ENCODE assay signal across 15 cellular contexts in the genomic region with DNA sequence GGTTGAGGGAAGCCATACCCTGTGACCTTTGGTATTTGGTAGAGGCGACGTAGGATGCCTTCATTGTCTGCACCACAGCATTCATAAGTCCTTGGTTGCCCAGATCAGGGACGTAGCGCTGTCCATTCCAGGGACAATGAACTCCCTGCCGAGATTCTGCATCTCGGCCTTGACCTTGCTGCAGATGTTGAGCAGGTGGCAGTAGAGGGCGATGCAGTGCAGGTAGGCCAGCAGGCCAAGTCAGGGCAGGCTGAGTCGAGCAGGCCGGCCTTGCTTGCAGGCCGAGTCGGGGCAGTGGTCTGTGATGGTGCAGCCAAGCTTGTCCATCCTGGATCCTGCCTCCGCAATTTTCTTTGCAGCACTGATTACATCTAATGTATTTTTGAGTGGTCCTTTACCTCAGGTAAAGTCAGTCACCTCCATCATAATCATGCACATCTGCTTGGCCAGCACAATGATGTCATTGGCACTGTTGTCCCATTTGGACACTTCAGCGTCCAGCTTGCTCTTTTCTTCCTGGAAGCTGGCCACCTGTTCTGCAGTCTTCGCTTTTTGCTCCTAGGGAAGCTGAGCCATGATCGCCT.
DNase-seq lines count a peak whose midpoint lies in the region; ATAC-seq, FAIRE-seq and TF ChIP-seq lines count a peak whose summit lies in the region.
"Had no signal": no experiment of that assay in that cellular context is flagged by ENCODE, and none has a peak within 500 bp of the region (broad histone marks: within the 10 kb centered on the region; RNA-seq: fewer than 3 reads in every experiment).

No MANE protein-coding gene starts in this region.

- H2AFZ ChIP-seq in IMR-90 (replicated peaks; ENCODE audit: low read length, poor library complexity) (peak overlapping the region; percentile 45), trophoblast cell (ENCODE audit: insufficient read depth, low read length, poor library complexity) (no peak overlapping the region)

- intact Hi-C loops in IMR-90 (cut with micrococcal nuclease), result no loop called here

- H4K12ac ChIP-seq in trophoblast cell (ENCODE audit: low read depth, low read length), result no peak overlapping the region

- no peak overlapping the region for H4K8ac ChIP-seq in IMR-90 (ENCODE audit: low read depth in 2 of 2, low read length in 2 of 2)
- no peak overlapping the region for H4K8ac ChIP-seq in trophoblast cell (ENCODE audit: low read depth, low read length)

- H4K20me1 ChIP-seq in IMR-90 (ENCODE audit: insufficient read depth, low read length), result no peaks in the 10 kb centered on the region

- CTCF ChIA-PET in IMR-90 (lab: Yijun Ruan, JAX), result no interaction called here

- no peak overlapping the region for H2BK12ac ChIP-seq in trophoblast cell (ENCODE audit: low read length)

- no peak overlapping the region for H2BK20ac ChIP-seq in IMR-90 (ENCODE audit: low read depth, low read length)

- H3K27ac ChIP-seq in IMR-90 (ENCODE audit: insufficient read depth, low read length) (no peak overlapping the region), endodermal cell (ENCODE audit: low read depth, low read length) (no peak overlapping the region), trophoblast cell (ENCODE audit: low read depth, low read length) (no peak overlapping the region)
- H3K27ac ChIP-seq: body of pancreas, epithelial cell of prostate had no signal

- H3K9me3 ChIP-seq in IMR-90 (ENCODE audit: control insufficient read depth, insufficient read depth, low read length), result no peaks in the 10 kb centered on the region
- no peaks in the 10 kb centered on the region for H3K9me3 ChIP-seq in endodermal cell (ENCODE audit: control insufficient read depth, low read length)
- peaks cover 7% of the 10 kb centered on the region for H3K9me3 ChIP-seq in trophoblast cell (ENCODE audit: insufficient read depth, low read depth, low read length)
- H3K9me3 ChIP-seq: body of pancreas had no signal

- no peak overlapping the region for H3K9ac ChIP-seq in IMR-90 (ENCODE audit: low read depth, low read length)
- H3K9ac ChIP-seq in endodermal cell (ENCODE audit: extremely low read depth, low read length, poor library complexity, severe bottlenecking), result no peak overlapping the region
- H3K9ac ChIP-seq in trophoblast cell (ENCODE audit: low read length), result no peak overlapping the region

- no peak overlapping the region for H2BK15ac ChIP-seq in IMR-90 (ENCODE audit: low read depth, low read length)

- no peaks in the 10 kb centered on the region for H3K79me2 ChIP-seq in trophoblast cell (ENCODE audit: control insufficient read depth, insufficient read depth, low read length, poor library complexity)

- POLR2A ChIA-PET in IMR-90 (lab: Charles Lee; ENCODE audit: unreplicated experiment), result no interaction called here

- H2AK9ac ChIP-seq in IMR-90 (replicated peaks; ENCODE audit: low read depth, low read length, poor library complexity), result no peak overlapping the region

- dilution Hi-C loops in IMR-90 (cut with HindIII; ENCODE audit: low sequenced_read_pairs, unreplicated experiment), result no loop called here

- no peak overlapping the region for H3K27ac Mint-ChIP-seq in endodermal cell

- 0 out of 2 replicates have a peak overlapping the region, but pooled peaks have one; percentile 3 for H3K4ac ChIP-seq in IMR-90 (ENCODE audit: low read depth, low read length)
- no peak overlapping the region for H3K4ac ChIP-seq in trophoblast cell (ENCODE audit: low read depth, low read length)

- no peaks in the 10 kb centered on the region for H3K36me3 Mint-ChIP-seq in endodermal cell (ENCODE audit: low read depth)

- in situ Hi-C loops in IMR-90 (cut with MboI; ENCODE audit: low sequenced_read_pairs), result no loop called here

- peaks cover 3% of the 10 kb centered on the region for H3K4me1 Mint-ChIP-seq in endodermal cell

- no peak overlapping the region for H3K18ac ChIP-seq in IMR-90 (ENCODE audit: low read depth, low read length)
- no peak overlapping the region for H3K18ac ChIP-seq in trophoblast cell (ENCODE audit: low read length)

- H3K36me3 ChIP-seq in IMR-90 (ENCODE audit: control insufficient read depth, insufficient read depth, low read length) (no peaks in the 10 kb centered on the region), endodermal cell (ENCODE audit: control insufficient read depth, insufficient read depth, low read length) (no peaks in the 10 kb centered on the region), trophoblast cell (ENCODE audit: control insufficient read depth in 1 of 2, insufficient read depth in 2 of 2, low read length in 2 of 2) (no peaks in the 10 kb centered on the region)

- TF ChIP-seq POLR2A in IMR-90 (IDR thresholded peaks at IDR 0.05; ENCODE audit: low read depth, low read length), result no peak

- no peak overlapping the region for H3K23ac ChIP-seq in IMR-90 (ENCODE audit: low read depth, low read length)
- H3K23ac ChIP-seq in trophoblast cell (ENCODE audit: low read length), result no peak overlapping the region

- H3K9me1 ChIP-seq in IMR-90 (ENCODE audit: insufficient read depth, low read length), result no peaks in the 10 kb centered on the region

- no peak for ATAC-seq in IMR-90 (ENCODE audit: low read depth)
- no peak for ATAC-seq in HG03432 (IDR thresholded peaks at IDR 0.05; ENCODE audit: unreplicated experiment)
- ATAC-seq: body of pancreas had no signal

- TF ChIP-seq CTCF in IMR-90 (conservative IDR thresholded peaks at IDR 0.05; ENCODE audit: low read depth, low read length) (no peak), endodermal cell (conservative IDR thresholded peaks at IDR 0.05) (peak; percentile 81)

- H2BK120ac ChIP-seq in IMR-90 (ENCODE audit: low read depth, low read length) (no peak overlapping the region), trophoblast cell (ENCODE audit: insufficient read depth, low read length, poor library complexity) (no peak overlapping the region)

- H3K4me3 ChIP-seq in IMR-90 (ENCODE audit: insufficient read depth, low read depth, low read length) (no peak overlapping the region), endodermal cell (ENCODE audit: low read length) (no peak overlapping the region), trophoblast cell (ENCODE audit: low read depth, low read length) (no peak overlapping the region)
- H3K4me3 ChIP-seq: body of pancreas had no signal

- H3K14ac ChIP-seq in IMR-90 (replicated peaks; ENCODE audit: low read depth, low read length) (no peak overlapping the region), trophoblast cell (ENCODE audit: low read length) (no peak overlapping the region)

- H2AK5ac ChIP-seq in IMR-90 (ENCODE audit: low read depth, low read length) (no peak overlapping the region; the same call in 1 of the 2 replicates), trophoblast cell (ENCODE audit: low read length) (no peak overlapping the region)

- DNase-seq in DMS 273 (lab: John Stamatoyannopoulos, UW; ENCODE audit: unreplicated experiment) (peak; percentile 18), DMS 273 treated with DMSO at 0.1 percent for 48 hours (lab: John Stamatoyannopoulos, UW) (no peak), IMR-90 (no peak), endodermal cell (peak; percentile 90), trophoblast cell (peak; percentile 35 to 51), frontal cortex (ENCODE audit: low spot score in 2 of 2) (no peak), kidney tubule cell (ENCODE audit: low spot score) (no peak)
- DNase-seq: 8988T; DMS153; NCI-H187; stimulated activated CD4-positive, alpha-beta T cell treated with anti-CD3 and anti-CD28 coated beads, Interleukin-12 subunit alpha, Interleukin-12 subunit beta, amount 100 ng/mL, for 4 hours; stimulated activated CD8-positive, alpha-beta memory T cell treated with anti-CD3 and anti-CD28 coated beads, Interleukin-4, amount 100 ng/mL, for 48 hours had no signal

- 94% methylated on average over 9 of the region's 15 CpGs; no CpG with 5 or more reads in 1 of the 2 experiments for WGBS in IMR-90 (ENCODE audit: extremely low coverage in 2 of 2, insufficient read length in 1 of 2), 2 experiments
- 82 to 89% methylated on average over 10 to 15 of the region's 15 CpGs for WGBS in endodermal cell (ENCODE audit: insufficient coverage in 1 of 2, insufficient read length in 1 of 2), 2 experiments
- WGBS in trophoblast cell (ENCODE audit: extremely low coverage, insufficient coverage, insufficient read length), result no CpG with 5 or more reads among the region's 15 CpGs

- no peak overlapping the region for H4K91ac ChIP-seq in IMR-90 (ENCODE audit: insufficient read depth, low read depth, low read length)
- H4K91ac ChIP-seq in trophoblast cell (ENCODE audit: low read depth, low read length), result no peak overlapping the region

- H3K4me1 ChIP-seq in IMR-90 (ENCODE audit: control insufficient read depth, insufficient read depth, low read length) (peaks cover 3% of the 10 kb centered on the region; the same call in 1 of the 2 replicates), endodermal cell (ENCODE audit: control insufficient read depth, insufficient read depth, low read length) (no peaks in the 10 kb centered on the region), trophoblast cell (ENCODE audit: control insufficient read depth in 1 of 2, insufficient read depth in 2 of 2, low read length in 2 of 2) (no peaks in the 10 kb centered on the region)

- H3K56ac ChIP-seq in IMR-90 (ENCODE audit: extremely low read depth, insufficient read depth, low read length), result no peak overlapping the region

- BruUV-seq in IMR-90 (replicated peaks; lab: Mats Ljungman, UMichigan), result no TSS peak

- H3K4me3 Mint-ChIP-seq in endodermal cell, result no peak overlapping the region

- H4K5ac ChIP-seq in IMR-90 (ENCODE audit: low read depth, low read length), result no peak overlapping the region

- H3K9me3 Mint-ChIP-seq in endodermal cell, result peaks cover 4% of the 10 kb centered on the region

- H3K79me1 ChIP-seq in IMR-90 (ENCODE audit: low read depth in 1 of 2, low read length in 2 of 2) (no peaks in the 10 kb centered on the region), trophoblast cell (ENCODE audit: low read length) (no peaks in the 10 kb centered on the region)

- no peak for TF ChIP-seq RAD21 in IMR-90 (IDR thresholded peaks at IDR 0.05; ENCODE audit: low read length)

- peaks cover 48% of the 10 kb centered on the region for H3K27me3 Mint-ChIP-seq in endodermal cell (ENCODE audit: insufficient read depth)

- H2BK5ac ChIP-seq in IMR-90 (ENCODE audit: low read depth, low read length, poor library complexity, severe bottlenecking), result no peak overlapping the region
- H2BK5ac ChIP-seq in trophoblast cell (ENCODE audit: low read depth, low read length, poor library complexity), result no peak overlapping the region

- no peak overlapping the region for H3K4me2 ChIP-seq in IMR-90 (ENCODE audit: low read depth, low read length)
- no peak overlapping the region for H3K4me2 ChIP-seq in trophoblast cell (ENCODE audit: low read length)

- H3K27me3 ChIP-seq in IMR-90 (ENCODE audit: control insufficient read depth, insufficient read depth, low read length) (no peaks in the 10 kb centered on the region), endodermal cell (ENCODE audit: control insufficient read depth, insufficient read depth, low read length, poor library complexity, severe bottlenecking) (peaks cover 30% of the 10 kb centered on the region), trophoblast cell (ENCODE audit: insufficient read depth, low read length) (no peaks in the 10 kb centered on the region)
- H3K27me3 ChIP-seq: body of pancreas had no signal

- FAIRE-seq in frontal cortex (lab: Jason Lieb, UNC), result no peak

TF ChIP-seq in IMR-90, 13 proteins besides CTCF, POLR2A, EP300 and RAD21 (continues in another document):
- no peak for TF ChIP-seq CEBPB (IDR thresholded peaks at IDR 0.05; ENCODE audit: low read depth, low read length)
- no peak for TF ChIP-seq BHLHE40 (IDR thresholded peaks at IDR 0.05; ENCODE audit: low read depth, low read length)

Comparison
In these comparisons a context has a peak if more than half of its experiments do, and no peak if none do; other contexts are left out.
1. DNase-seq: peak in DMS 273 (single experiment), endodermal cell (single experiment) and trophoblast cell (2 of 2); none in DMS 273 treated with DMSO at 0.1 percent for 48 hours (single experiment), IMR-90 (single experiment), frontal cortex (0 of 2) and kidney tubule cell (single experiment).